1 cellular context compared by ENCODE assay signal in the genomic region with DNA sequence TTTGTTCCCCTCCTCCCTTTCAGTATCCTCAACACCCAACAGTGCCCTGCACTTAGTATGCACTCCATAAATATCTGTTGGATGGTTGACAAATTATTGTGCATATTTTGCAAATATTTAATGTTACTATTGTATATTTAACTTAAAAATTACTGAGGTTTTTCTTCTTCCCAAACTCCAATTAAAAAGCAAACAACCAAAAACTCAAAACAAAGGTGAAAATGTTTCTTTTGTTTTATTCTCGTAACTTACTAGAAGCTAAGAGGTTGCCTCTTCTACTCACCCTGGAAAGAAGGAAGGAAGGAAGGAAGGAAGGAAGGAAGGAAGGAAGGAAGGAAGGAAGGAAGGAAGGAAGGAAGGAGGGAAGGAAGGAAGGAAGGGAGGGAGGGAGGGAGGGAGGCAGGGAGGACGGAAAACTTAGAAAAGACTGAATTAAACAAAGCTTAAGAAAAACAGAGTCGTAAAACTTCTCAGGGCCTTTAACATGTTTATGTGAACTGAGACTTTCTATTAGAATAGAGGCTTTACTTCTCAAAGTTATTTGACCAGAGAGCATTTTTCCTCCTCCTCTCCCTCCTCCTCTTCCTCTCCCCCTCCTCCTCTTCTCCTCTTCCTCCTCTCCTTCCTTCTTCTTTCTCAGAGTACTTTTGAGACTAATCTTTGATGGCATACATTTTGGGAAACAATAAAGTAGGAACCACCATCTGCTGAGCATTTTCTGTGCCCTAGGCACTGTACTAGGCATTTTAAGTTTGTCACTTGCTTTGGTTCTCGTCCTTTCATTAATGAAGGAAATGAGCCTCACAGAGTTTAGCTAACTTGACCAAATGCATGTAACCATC.
TF ChIP-seq lines count a peak whose summit lies in the region.

No MANE protein-coding gene starts in this region.

TF ChIP-seq in HepG2, 621 proteins besides CTCF, POLR2A, EP300 and RAD21:
- peak; percentile 73 for TF ChIP-seq HNRNPK (IDR thresholded peaks at IDR 0.05; ENCODE audit: low read depth, low read length, poor library complexity, severe bottlenecking)
- no peak for TF ChIP-seq SAFB2 (CRISPR knock-in tag; IDR thresholded peaks at IDR 0.05; ENCODE audit: borderline replicate concordance, low read depth)
- TF ChIP-seq ARID2 (CRISPR knock-in tag; IDR thresholded peaks at IDR 0.05; ENCODE audit: borderline replicate concordance) = no peak
- TF ChIP-seq SYNCRIP (IDR thresholded peaks at IDR 0.05; ENCODE audit: insufficient read depth, low read depth, low read length) = no peak
- TF ChIP-seq ZNF230 (CRISPR knock-in tag; IDR thresholded peaks at IDR 0.05) = no peak
